1 cellular context compared by ENCODE assay signal in the genomic region with DNA sequence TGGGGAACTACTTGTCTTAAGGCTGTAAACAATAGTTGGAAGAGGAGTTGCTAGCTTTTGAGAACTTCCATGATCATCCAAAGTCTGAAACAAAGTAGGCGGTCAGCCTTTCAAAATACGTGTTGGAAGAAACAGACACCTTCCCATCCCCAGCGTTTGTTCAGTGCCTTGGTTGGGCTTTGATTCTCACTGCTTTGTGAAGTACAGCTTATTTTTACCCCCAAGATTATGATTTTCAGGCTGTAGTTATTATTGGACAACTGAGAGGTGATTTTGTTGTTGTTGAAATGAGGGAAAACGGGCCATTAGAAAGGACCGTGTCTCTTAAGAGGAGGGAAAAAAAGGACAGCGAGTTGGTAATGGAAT.
TF ChIP-seq lines count a peak whose summit lies in the region.

No MANE protein-coding gene starts in this region.

TF ChIP-seq in H1, 55 proteins besides CTCF, POLR2A, EP300 and RAD21 (continued from another document):
- TF ChIP-seq, protein P1, sequence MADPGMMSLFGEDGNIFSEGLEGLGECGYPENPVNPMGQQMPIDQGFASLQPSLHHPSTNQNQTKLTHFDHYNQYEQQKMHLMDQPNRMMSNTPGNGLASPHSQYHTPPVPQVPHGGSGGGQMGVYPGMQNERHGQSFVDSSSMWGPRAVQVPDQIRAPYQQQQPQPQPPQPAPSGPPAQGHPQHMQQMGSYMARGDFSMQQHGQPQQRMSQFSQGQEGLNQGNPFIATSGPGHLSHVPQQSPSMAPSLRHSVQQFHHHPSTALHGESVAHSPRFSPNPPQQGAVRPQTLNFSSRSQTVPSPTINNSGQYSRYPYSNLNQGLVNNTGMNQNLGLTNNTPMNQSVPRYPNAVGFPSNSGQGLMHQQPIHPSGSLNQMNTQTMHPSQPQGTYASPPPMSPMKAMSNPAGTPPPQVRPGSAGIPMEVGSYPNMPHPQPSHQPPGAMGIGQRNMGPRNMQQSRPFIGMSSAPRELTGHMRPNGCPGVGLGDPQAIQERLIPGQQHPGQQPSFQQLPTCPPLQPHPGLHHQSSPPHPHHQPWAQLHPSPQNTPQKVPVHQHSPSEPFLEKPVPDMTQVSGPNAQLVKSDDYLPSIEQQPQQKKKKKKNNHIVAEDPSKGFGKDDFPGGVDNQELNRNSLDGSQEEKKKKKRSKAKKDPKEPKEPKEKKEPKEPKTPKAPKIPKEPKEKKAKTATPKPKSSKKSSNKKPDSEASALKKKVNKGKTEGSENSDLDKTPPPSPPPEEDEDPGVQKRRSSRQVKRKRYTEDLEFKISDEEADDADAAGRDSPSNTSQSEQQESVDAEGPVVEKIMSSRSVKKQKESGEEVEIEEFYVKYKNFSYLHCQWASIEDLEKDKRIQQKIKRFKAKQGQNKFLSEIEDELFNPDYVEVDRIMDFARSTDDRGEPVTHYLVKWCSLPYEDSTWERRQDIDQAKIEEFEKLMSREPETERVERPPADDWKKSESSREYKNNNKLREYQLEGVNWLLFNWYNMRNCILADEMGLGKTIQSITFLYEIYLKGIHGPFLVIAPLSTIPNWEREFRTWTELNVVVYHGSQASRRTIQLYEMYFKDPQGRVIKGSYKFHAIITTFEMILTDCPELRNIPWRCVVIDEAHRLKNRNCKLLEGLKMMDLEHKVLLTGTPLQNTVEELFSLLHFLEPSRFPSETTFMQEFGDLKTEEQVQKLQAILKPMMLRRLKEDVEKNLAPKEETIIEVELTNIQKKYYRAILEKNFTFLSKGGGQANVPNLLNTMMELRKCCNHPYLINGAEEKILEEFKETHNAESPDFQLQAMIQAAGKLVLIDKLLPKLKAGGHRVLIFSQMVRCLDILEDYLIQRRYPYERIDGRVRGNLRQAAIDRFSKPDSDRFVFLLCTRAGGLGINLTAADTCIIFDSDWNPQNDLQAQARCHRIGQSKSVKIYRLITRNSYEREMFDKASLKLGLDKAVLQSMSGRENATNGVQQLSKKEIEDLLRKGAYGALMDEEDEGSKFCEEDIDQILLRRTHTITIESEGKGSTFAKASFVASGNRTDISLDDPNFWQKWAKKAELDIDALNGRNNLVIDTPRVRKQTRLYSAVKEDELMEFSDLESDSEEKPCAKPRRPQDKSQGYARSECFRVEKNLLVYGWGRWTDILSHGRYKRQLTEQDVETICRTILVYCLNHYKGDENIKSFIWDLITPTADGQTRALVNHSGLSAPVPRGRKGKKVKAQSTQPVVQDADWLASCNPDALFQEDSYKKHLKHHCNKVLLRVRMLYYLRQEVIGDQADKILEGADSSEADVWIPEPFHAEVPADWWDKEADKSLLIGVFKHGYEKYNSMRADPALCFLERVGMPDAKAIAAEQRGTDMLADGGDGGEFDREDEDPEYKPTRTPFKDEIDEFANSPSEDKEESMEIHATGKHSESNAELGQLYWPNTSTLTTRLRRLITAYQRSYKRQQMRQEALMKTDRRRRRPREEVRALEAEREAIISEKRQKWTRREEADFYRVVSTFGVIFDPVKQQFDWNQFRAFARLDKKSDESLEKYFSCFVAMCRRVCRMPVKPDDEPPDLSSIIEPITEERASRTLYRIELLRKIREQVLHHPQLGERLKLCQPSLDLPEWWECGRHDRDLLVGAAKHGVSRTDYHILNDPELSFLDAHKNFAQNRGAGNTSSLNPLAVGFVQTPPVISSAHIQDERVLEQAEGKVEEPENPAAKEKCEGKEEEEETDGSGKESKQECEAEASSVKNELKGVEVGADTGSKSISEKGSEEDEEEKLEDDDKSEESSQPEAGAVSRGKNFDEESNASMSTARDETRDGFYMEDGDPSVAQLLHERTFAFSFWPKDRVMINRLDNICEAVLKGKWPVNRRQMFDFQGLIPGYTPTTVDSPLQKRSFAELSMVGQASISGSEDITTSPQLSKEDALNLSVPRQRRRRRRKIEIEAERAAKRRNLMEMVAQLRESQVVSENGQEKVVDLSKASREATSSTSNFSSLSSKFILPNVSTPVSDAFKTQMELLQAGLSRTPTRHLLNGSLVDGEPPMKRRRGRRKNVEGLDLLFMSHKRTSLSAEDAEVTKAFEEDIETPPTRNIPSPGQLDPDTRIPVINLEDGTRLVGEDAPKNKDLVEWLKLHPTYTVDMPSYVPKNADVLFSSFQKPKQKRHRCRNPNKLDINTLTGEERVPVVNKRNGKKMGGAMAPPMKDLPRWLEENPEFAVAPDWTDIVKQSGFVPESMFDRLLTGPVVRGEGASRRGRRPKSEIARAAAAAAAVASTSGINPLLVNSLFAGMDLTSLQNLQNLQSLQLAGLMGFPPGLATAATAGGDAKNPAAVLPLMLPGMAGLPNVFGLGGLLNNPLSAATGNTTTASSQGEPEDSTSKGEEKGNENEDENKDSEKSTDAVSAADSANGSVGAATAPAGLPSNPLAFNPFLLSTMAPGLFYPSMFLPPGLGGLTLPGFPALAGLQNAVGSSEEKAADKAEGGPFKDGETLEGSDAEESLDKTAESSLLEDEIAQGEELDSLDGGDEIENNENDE (IDR thresholded peaks at IDR 0.05; ENCODE audit: insufficient replicate concordance, low read length) = no peak
- TF ChIP-seq TAF7 (optimal IDR thresholded peaks at IDR 0.05; ENCODE audit: borderline replicate concordance, low read depth, low read length) = no peak
- TF ChIP-seq HDAC2 (IDR thresholded peaks at IDR 0.05; ENCODE audit: borderline replicate concordance in 1 of 2, low read depth in 2 of 2, low read length in 2 of 2) = no peak
- no peak for TF ChIP-seq CBX5 (IDR thresholded peaks at IDR 0.05; ENCODE audit: low read depth, low read length)
- no peak for TF ChIP-seq MAFK (IDR thresholded peaks at IDR 0.05; ENCODE audit: low read depth, low read length)
- no peak for TF ChIP-seq RFX5 (IDR thresholded peaks at IDR 0.05; ENCODE audit: borderline replicate concordance, low read depth, low read length)
- no peak for TF ChIP-seq BRCA1 (IDR thresholded peaks at IDR 0.05; ENCODE audit: low read depth, low read length)
